In the genomic region with DNA sequence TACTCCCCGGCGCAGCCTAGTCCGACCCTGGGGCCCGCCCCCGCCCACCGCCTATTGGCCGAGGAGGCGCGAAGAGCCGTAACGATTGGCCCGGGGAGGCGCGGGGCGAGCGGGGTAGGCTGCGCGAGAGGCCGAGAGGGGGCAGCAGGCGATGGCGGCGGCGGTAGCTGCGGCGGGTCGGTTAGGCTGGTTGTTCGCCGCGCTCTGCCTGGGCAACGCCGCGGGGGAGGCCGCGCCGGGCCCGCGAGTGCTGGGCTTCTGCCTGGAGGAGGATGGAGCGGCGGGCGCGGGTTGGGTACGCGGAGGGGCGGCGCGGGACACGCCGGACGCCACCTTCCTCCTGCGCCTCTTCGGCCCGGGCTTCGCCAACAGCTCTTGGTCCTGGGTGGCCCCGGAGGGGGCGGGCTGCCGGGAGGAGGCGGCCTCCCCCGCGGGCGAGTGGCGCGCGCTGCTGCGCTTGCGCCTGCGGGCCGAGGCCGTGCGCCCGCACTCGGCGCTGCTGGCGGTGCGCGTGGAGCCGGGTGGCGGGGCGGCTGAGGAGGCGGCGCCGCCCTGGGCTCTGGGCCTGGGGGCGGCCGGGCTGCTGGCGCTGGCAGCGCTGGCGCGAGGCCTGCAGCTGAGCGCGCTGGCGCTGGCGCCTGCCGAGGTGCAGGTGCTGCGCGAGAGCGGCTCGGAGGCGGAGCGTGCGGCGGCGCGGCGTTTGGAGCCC, we compare ENCODE assay signal across 1 cellular context.
TF ChIP-seq lines count a peak whose summit lies in the region.

A gene (plus strand): TSS at position 142 of the 709 bp plus-strand sequence. CDS start 10 bp downstream, at position 152.

TF ChIP-seq in HEK293, 187 proteins besides CTCF, POLR2A, EP300 and RAD21 (continued from another document and continues in another):
- TF ChIP-seq, protein P1, sequence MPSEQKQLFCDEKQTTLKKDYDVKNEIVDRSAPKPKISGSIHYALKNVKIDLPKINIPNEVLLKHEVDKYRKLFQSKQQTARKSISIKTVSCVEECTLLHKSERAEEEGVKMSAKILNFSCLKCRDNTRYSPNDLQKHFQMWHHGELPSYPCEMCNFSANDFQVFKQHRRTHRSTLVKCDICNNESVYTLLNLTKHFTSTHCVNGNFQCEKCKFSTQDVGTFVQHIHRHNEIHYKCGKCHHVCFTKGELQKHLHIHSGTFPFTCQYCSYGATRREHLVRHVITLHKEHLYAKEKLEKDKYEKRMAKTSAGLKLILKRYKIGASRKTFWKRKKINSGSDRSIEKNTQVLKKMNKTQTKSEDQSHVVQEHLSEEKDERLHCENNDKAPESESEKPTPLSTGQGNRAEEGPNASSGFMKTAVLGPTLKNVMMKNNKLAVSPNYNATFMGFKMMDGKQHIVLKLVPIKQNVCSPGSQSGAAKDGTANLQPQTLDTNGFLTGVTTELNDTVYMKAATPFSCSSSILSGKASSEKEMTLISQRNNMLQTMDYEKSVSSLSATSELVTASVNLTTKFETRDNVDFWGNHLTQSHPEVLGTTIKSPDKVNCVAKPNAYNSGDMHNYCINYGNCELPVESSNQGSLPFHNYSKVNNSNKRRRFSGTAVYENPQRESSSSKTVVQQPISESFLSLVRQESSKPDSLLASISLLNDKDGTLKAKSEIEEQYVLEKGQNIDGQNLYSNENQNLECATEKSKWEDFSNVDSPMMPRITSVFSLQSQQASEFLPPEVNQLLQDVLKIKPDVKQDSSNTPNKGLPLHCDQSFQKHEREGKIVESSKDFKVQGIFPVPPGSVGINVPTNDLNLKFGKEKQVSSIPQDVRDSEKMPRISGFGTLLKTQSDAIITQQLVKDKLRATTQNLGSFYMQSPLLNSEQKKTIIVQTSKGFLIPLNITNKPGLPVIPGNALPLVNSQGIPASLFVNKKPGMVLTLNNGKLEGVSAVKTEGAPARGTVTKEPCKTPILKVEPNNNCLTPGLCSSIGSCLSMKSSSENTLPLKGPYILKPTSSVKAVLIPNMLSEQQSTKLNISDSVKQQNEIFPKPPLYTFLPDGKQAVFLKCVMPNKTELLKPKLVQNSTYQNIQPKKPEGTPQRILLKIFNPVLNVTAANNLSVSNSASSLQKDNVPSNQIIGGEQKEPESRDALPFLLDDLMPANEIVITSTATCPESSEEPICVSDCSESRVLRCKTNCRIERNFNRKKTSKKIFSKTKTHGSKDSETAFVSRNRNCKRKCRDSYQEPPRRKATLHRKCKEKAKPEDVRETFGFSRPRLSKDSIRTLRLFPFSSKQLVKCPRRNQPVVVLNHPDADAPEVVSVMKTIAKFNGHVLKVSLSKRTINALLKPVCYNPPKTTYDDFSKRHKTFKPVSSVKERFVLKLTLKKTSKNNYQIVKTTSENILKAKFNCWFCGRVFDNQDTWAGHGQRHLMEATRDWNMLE (tag by site-specific recombination; conservative IDR thresholded peaks at IDR 0.05; ENCODE audit: low read depth): no peak
- TF ChIP-seq, protein P2, sequence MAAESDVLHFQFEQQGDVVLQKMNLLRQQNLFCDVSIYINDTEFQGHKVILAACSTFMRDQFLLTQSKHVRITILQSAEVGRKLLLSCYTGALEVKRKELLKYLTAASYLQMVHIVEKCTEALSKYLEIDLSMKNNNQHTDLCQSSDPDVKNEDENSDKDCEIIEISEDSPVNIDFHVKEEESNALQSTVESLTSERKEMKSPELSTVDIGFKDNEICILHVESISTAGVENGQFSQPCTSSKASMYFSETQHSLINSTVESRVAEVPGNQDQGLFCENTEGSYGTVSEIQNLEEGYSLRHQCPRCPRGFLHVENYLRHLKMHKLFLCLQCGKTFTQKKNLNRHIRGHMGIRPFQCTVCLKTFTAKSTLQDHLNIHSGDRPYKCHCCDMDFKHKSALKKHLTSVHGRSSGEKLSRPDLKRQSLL (tag by site-specific recombination; IDR thresholded peaks at IDR 0.05): no peak
- TF ChIP-seq TRIM28 (IDR thresholded peaks at IDR 0.05; ENCODE audit: borderline replicate concordance, low read length) (no peak; the same call in 1 of the 2 replicates), ZNF571 (tag by site-specific recombination; IDR thresholded peaks at IDR 0.05) (no peak), ZFHX2 (tag by site-specific recombination; conservative IDR thresholded peaks at IDR 0.05) (peak; percentile 77), YY1 (tag by site-specific recombination; IDR thresholded peaks at IDR 0.05) (peak; percentile 65), IKZF3 (tag by site-specific recombination; IDR thresholded peaks at IDR 0.05) (no peak), ZNF239 (tag by site-specific recombination; IDR thresholded peaks at IDR 0.05) (no peak), GLI4 (tag by site-specific recombination; IDR thresholded peaks at IDR 0.05) (no peak), YY2 (tag by site-specific recombination; IDR thresholded peaks at IDR 0.05) (peak; percentile 77), ZNF223 (tag by site-specific recombination; IDR thresholded peaks at IDR 0.05) (no peak), SCRT2 (tag by site-specific recombination; IDR thresholded peaks at IDR 0.05) (peak; percentile 77), ZNF335 (tag by site-specific recombination; conservative IDR thresholded peaks at IDR 0.05) (no peak), ZNF114 (tag by site-specific recombination; IDR thresholded peaks at IDR 0.05) (no peak), ZNF660 (tag by site-specific recombination; IDR thresholded peaks at IDR 0.05) (peak; percentile 81), MYNN (tag by site-specific recombination; IDR thresholded peaks at IDR 0.05; ENCODE audit: borderline replicate concordance) (no peak), ZNF510 (tag by site-specific recombination; IDR thresholded peaks at IDR 0.05; ENCODE audit: insufficient replicate concordance) (no peak), ZNF23 (tag by site-specific recombination; IDR thresholded peaks at IDR 0.05; ENCODE audit: borderline replicate concordance) (no peak), ZNF211 (tag by site-specific recombination; IDR thresholded peaks at IDR 0.05; ENCODE audit: low read depth) (no peak), ZNF202 (tag by site-specific recombination; IDR thresholded peaks at IDR 0.05; ENCODE audit: borderline replicate concordance) (no peak), SCRT1 (tag by site-specific recombination; IDR thresholded peaks at IDR 0.05; ENCODE audit: borderline replicate concordance) (no peak), ZNF624 (tag by site-specific recombination; IDR thresholded peaks at IDR 0.05) (no peak), ZNF169 (tag by site-specific recombination; IDR thresholded peaks at IDR 0.05) (no peak), ZNF596 (tag by site-specific recombination; IDR thresholded peaks at IDR 0.05) (no peak), ZSCAN23 (tag by site-specific recombination; IDR thresholded peaks at IDR 0.05) (no peak), KLF1 (tag by site-specific recombination; IDR thresholded peaks at IDR 0.05) (no peak), ZNF664 (tag by site-specific recombination; IDR thresholded peaks at IDR 0.05) (no peak), ZNF350 (tag by site-specific recombination; IDR thresholded peaks at IDR 0.05) (no peak), ZNF248 (tag by site-specific recombination; IDR thresholded peaks at IDR 0.05) (no peak), ZNF132 (tag by site-specific recombination; IDR thresholded peaks at IDR 0.05; ENCODE audit: borderline replicate concordance) (no peak), ZFP3 (tag by site-specific recombination; IDR thresholded peaks at IDR 0.05; ENCODE audit: low read depth) (no peak), ZNF10 (tag by site-specific recombination; IDR thresholded peaks at IDR 0.05) (0 out of 2 replicates have a peak, but pooled peaks have one; percentile 56), ZNF776 (tag by site-specific recombination; IDR thresholded peaks at IDR 0.05; ENCODE audit: borderline replicate concordance) (no peak), ZNF24 (tag by site-specific recombination; IDR thresholded peaks at IDR 0.05) (no peak), EGR2 (tag by site-specific recombination; IDR thresholded peaks at IDR 0.05; ENCODE audit: low read depth) (peak; percentile 56), ZNF121 (tag by site-specific recombination; IDR thresholded peaks at IDR 0.05) (no peak)
- TF ChIP-seq, protein P3, sequence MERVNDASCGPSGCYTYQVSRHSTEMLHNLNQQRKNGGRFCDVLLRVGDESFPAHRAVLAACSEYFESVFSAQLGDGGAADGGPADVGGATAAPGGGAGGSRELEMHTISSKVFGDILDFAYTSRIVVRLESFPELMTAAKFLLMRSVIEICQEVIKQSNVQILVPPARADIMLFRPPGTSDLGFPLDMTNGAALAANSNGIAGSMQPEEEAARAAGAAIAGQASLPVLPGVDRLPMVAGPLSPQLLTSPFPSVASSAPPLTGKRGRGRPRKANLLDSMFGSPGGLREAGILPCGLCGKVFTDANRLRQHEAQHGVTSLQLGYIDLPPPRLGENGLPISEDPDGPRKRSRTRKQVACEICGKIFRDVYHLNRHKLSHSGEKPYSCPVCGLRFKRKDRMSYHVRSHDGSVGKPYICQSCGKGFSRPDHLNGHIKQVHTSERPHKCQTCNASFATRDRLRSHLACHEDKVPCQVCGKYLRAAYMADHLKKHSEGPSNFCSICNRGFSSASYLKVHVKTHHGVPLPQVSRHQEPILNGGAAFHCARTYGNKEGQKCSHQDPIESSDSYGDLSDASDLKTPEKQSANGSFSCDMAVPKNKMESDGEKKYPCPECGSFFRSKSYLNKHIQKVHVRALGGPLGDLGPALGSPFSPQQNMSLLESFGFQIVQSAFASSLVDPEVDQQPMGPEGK (tag by site-specific recombination; IDR thresholded peaks at IDR 0.05): peak; percentile 74
- TF ChIP-seq, protein P4, sequence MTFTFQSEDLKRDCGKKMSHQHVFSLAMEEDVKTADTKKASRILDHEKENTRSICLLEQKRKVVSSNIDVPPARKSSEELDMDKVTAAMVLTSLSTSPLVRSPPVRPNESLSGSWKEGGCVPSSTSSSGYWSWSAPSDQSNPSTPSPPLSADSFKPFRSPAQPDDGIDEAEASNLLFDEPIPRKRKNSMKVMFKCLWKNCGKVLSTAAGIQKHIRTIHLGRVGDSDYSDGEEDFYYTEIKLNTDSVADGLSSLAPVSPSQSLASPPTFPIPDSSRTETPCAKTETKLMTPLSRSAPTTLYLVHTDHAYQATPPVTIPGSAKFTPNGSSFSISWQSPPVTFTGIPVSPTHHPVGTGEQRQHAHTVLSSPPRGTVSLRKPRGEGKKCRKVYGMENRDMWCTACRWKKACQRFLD (tag by site-specific recombination; IDR thresholded peaks at IDR 0.05): no peak
- TF ChIP-seq, protein P5, sequence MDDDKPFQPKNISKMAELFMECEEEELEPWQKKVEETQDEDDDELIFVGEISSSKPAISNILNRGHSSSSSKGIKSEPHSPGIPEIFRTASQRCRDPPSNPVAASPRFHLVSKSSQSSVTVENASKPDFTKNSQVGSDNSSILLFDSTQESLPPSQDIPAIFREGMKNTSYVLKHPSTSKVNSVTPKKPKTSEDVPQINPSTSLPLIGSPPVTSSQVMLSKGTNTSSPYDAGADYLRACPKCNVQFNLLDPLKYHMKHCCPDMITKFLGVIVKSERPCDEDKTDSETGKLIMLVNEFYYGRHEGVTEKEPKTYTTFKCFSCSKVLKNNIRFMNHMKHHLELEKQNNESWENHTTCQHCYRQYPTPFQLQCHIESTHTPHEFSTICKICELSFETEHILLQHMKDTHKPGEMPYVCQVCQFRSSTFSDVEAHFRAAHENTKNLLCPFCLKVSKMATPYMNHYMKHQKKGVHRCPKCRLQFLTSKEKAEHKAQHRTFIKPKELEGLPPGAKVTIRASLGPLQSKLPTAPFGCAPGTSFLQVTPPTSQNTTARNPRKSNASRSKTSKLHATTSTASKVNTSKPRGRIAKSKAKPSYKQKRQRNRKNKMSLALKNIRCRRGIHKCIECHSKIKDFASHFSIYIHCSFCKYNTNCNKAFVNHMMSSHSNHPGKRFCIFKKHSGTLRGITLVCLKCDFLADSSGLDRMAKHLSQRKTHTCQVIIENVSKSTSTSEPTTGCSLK (tag by site-specific recombination; IDR thresholded peaks at IDR 0.05): no peak
- TF ChIP-seq, protein P6, sequence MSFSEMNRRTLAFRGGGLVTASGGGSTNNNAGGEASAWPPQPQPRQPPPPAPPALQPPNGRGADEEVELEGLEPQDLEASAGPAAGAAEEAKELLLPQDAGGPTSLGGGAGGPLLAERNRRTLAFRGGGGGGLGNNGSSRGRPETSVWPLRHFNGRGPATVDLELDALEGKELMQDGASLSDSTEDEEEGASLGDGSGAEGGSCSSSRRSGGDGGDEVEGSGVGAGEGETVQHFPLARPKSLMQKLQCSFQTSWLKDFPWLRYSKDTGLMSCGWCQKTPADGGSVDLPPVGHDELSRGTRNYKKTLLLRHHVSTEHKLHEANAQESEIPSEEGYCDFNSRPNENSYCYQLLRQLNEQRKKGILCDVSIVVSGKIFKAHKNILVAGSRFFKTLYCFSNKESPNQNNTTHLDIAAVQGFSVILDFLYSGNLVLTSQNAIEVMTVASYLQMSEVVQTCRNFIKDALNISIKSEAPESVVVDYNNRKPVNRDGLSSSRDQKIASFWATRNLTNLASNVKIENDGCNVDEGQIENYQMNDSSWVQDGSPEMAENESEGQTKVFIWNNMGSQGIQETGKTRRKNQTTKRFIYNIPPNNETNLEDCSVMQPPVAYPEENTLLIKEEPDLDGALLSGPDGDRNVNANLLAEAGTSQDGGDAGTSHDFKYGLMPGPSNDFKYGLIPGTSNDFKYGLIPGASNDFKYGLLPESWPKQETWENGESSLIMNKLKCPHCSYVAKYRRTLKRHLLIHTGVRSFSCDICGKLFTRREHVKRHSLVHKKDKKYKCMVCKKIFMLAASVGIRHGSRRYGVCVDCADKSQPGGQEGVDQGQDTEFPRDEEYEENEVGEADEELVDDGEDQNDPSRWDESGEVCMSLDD (tag by site-specific recombination; IDR thresholded peaks at IDR 0.05): no peak
- TF ChIP-seq, protein P7, sequence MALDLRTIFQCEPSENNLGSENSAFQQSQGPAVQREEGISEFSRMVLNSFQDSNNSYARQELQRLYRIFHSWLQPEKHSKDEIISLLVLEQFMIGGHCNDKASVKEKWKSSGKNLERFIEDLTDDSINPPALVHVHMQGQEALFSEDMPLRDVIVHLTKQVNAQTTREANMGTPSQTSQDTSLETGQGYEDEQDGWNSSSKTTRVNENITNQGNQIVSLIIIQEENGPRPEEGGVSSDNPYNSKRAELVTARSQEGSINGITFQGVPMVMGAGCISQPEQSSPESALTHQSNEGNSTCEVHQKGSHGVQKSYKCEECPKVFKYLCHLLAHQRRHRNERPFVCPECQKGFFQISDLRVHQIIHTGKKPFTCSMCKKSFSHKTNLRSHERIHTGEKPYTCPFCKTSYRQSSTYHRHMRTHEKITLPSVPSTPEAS (tag by site-specific recombination; IDR thresholded peaks at IDR 0.05): no peak
- TF ChIP-seq, protein P8, sequence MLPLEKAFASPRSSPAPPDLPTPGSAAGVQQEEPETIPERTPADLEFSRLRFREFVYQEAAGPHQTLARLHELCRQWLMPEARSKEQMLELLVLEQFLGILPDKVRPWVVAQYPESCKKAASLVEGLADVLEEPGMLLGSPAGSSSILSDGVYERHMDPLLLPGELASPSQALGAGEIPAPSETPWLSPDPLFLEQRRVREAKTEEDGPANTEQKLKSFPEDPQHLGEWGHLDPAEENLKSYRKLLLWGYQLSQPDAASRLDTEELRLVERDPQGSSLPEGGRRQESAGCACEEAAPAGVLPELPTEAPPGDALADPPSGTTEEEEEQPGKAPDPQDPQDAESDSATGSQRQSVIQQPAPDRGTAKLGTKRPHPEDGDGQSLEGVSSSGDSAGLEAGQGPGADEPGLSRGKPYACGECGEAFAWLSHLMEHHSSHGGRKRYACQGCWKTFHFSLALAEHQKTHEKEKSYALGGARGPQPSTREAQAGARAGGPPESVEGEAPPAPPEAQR (tag by site-specific recombination; IDR thresholded peaks at IDR 0.05): no peak
